Comparison of ENCODE assay signal across 14 cellular contexts in the genomic region with DNA sequence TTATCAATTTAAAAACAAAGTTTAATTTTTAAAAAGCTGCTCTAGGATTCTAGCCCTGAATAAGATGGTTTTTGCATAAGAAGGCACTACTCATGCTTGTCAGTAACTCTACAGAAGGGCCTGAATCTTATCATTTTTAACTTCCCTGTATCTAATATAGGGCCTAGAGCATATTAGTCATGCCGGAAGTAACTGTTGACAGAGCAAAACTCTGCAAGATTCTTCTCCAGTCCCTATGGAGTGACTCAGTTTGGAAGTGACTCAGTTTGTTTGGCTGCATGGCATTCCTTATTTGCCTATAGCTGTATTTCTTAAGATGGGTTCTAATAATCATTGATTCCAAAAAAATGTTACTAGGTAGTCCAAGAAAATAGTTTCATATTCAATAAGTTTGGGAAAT.
DNase-seq lines count a peak whose midpoint lies in the region; ATAC-seq and TF ChIP-seq lines count a peak whose summit lies in the region.
"Had no signal": no experiment of that assay in that cellular context is flagged by ENCODE, and none has a peak within 500 bp of the region (broad histone marks: within the 10 kb centered on the region; RNA-seq: fewer than 3 reads in every experiment).

No MANE protein-coding gene starts in this region.

- H3K27ac ChIP-seq in heart left ventricle: no peak overlapping the region
- H3K27ac ChIP-seq: SJCRH30, thoracic aorta had no signal

- no peak for TF ChIP-seq POLR2A in heart left ventricle (IDR thresholded peaks at IDR 0.05)

- no peaks in the 10 kb centered on the region for H3K4me1 ChIP-seq in heart left ventricle

- H3K4me1 Mint-ChIP-seq in activated T-helper 1 cell treated with anti-CD3 and anti-CD28 coated beads, Interleukin-12 subunit alpha, Interleukin-12 subunit beta, Interleukin-2, Interleukin-4 antibody, amounts not matched to agents 30 ng/mL and 10 ng/mL and 1 ng/mL, durations not matched to agents 14 hours and 24 hours and 36 hours (ENCODE audit: low read depth): no peaks in the 10 kb centered on the region
- H3K4me1 Mint-ChIP-seq: mesothelial cell of epicardium had no signal

- POLR2A ChIA-PET in AG04449 (lab: Yijun Ruan, JAX): no interaction called here

- CTCF ChIA-PET in AG04449 (lab: Yijun Ruan, JAX): no interaction called here

- ATAC-seq in HG03135 (IDR thresholded peaks at IDR 0.05; ENCODE audit: unreplicated experiment) (no peak), heart left ventricle (no peak)

- H3K4me3 ChIP-seq in AG04449 (ENCODE audit: low read depth, low read length): no peak overlapping the region
- no peak overlapping the region for H3K4me3 ChIP-seq in MG63
- no peak overlapping the region for H3K4me3 ChIP-seq in heart left ventricle
- H3K4me3 ChIP-seq: SJCRH30, thoracic aorta had no signal

- H3K27me3 Mint-ChIP-seq in activated T-helper 1 cell treated with anti-CD3 and anti-CD28 coated beads, Interleukin-12 subunit alpha, Interleukin-12 subunit beta, Interleukin-2, Interleukin-4 antibody, amounts not matched to agents 30 ng/mL and 10 ng/mL and 1 ng/mL, durations not matched to agents 14 hours and 24 hours and 36 hours (ENCODE audit: insufficient read depth): no peaks in the 10 kb centered on the region

- TF ChIP-seq CTCF in AG04449 (IDR thresholded peaks at IDR 0.05; ENCODE audit: insufficient read depth, low read length, missing control alignments): no peak
- no peak for TF ChIP-seq CTCF in heart left ventricle (IDR thresholded peaks at IDR 0.05)

- no peaks in the 10 kb centered on the region for H3K36me3 ChIP-seq in MG63
- no peaks in the 10 kb centered on the region for H3K36me3 ChIP-seq in heart left ventricle
- H3K36me3 ChIP-seq: SJCRH30, thoracic aorta had no signal

- DNase-seq in AG04449 (ENCODE audit: low read depth, low spot score) (peak; percentile 3), MG63 (peak; percentile 25), amniotic epithelial cell (ENCODE audit: low read depth) (peak; percentile 34), glomerular endothelial cell (ENCODE audit: extremely low read depth, low read depth, low spot score) (peak; percentile 34), heart left ventricle (no peak)
- DNase-seq in activated T-helper 1 cell treated with anti-CD3 and anti-CD28 coated beads, Interleukin-12 subunit alpha, Interleukin-12 subunit beta, Interleukin-2, Interleukin-4 antibody, amounts not matched to agents 30 ng/mL and 10 ng/mL and 1 ng/mL, durations not matched to agents 14 hours and 24 hours and 36 hours (ENCODE audit: low spot score): no peak
- DNase-seq in stimulated activated naive CD4-positive, alpha-beta T cell treated with Interleukin-2 at 50 U/mL for 16 hours (lab: John Stamatoyannopoulos, UW): no peak
- DNase-seq: AML-193, IMR-90 had no signal

- intact Hi-C loops in activated T-helper 1 cell treated with anti-CD3 and anti-CD28 coated beads, Interleukin-12 subunit alpha, Interleukin-12 subunit beta, Interleukin-2, Interleukin-4 antibody, amounts not matched to agents 30 ng/mL and 10 ng/mL and 1 ng/mL, durations not matched to agents 14 hours and 24 hours and 36 hours (cut with micrococcal nuclease): no loop called here
- intact Hi-C loops in heart left ventricle (cut with DNase I): no loop called here

- no peaks in the 10 kb centered on the region for H3K36me3 Mint-ChIP-seq in activated T-helper 1 cell treated with anti-CD3 and anti-CD28 coated beads, Interleukin-12 subunit alpha, Interleukin-12 subunit beta, Interleukin-2, Interleukin-4 antibody, amounts not matched to agents 30 ng/mL and 10 ng/mL and 1 ng/mL, durations not matched to agents 14 hours and 24 hours and 36 hours (ENCODE audit: low read depth)
- H3K36me3 Mint-ChIP-seq: mesothelial cell of epicardium had no signal

- no peaks in the 10 kb centered on the region for H3K9me3 Mint-ChIP-seq in activated T-helper 1 cell treated with anti-CD3 and anti-CD28 coated beads, Interleukin-12 subunit alpha, Interleukin-12 subunit beta, Interleukin-2, Interleukin-4 antibody, amounts not matched to agents 30 ng/mL and 10 ng/mL and 1 ng/mL, durations not matched to agents 14 hours and 24 hours and 36 hours
- H3K9me3 Mint-ChIP-seq: activated T-helper 2 cell treated with anti-CD3 and anti-CD28 coated beads, Interferon-gamma antibody, Interleukin-2, Interleukin-4, amounts not matched to agents 10 μg/mL and 5 μg/mL and 100 μg/mL, durations not matched to agents 14 hours and 24 hours and 36 hours; mesothelial cell of epicardium had no signal

- H3K27me3 ChIP-seq in MG63: no peaks in the 10 kb centered on the region
- peaks cover 0 to 4% (median 0%) of the 10 kb centered on the region in 9 donors for H3K27me3 ChIP-seq in heart left ventricle
- H3K27me3 ChIP-seq: SJCRH30 had no signal

- H3K4me3 Mint-ChIP-seq in activated T-helper 1 cell treated with anti-CD3 and anti-CD28 coated beads, Interleukin-12 subunit alpha, Interleukin-12 subunit beta, Interleukin-2, Interleukin-4 antibody, amounts not matched to agents 30 ng/mL and 10 ng/mL and 1 ng/mL, durations not matched to agents 14 hours and 24 hours and 36 hours: no peak overlapping the region
- H3K4me3 Mint-ChIP-seq: mesothelial cell of epicardium had no signal

- 35 to 58% (median 52%) methylated on average over 1 of the region's 1 CpG for WGBS in heart left ventricle, 4 donors

- no peak overlapping the region for H3K27ac Mint-ChIP-seq in activated T-helper 1 cell treated with anti-CD3 and anti-CD28 coated beads, Interleukin-12 subunit alpha, Interleukin-12 subunit beta, Interleukin-2, Interleukin-4 antibody, amounts not matched to agents 30 ng/mL and 10 ng/mL and 1 ng/mL, durations not matched to agents 14 hours and 24 hours and 36 hours
- H3K27ac Mint-ChIP-seq: activated T-helper 2 cell treated with anti-CD3 and anti-CD28 coated beads, Interferon-gamma antibody, Interleukin-2, Interleukin-4, amounts not matched to agents 10 μg/mL and 5 μg/mL and 100 μg/mL, durations not matched to agents 14 hours and 24 hours and 36 hours; mesothelial cell of epicardium had no signal

- no peaks in the 10 kb centered on the region for H3K9me3 ChIP-seq in MG63
- H3K9me3 ChIP-seq in heart left ventricle: no peaks in the 10 kb centered on the region
- H3K9me3 ChIP-seq: SJCRH30, thoracic aorta had no signal

Comparison
In these comparisons a context has a peak if more than half of its experiments do, and no peak if none do; other contexts are left out.
1. DNase-seq: peak in AG04449 (single experiment), MG63 (single experiment), amniotic epithelial cell (single experiment) and glomerular endothelial cell (single experiment); none in activated T-helper 1 cell treated with anti-CD3 and anti-CD28 coated beads, Interleukin-12 subunit alpha, Interleukin-12 subunit beta, Interleukin-2, Interleukin-4 antibody, amounts not matched to agents 30 ng/mL and 10 ng/mL and 1 ng/mL, durations not matched to agents 14 hours and 24 hours and 36 hours (single experiment), heart left ventricle (0 of 5) and stimulated activated naive CD4-positive, alpha-beta T cell treated with Interleukin-2 at 50 U/mL for 16 hours (single experiment).